8 cellular contexts compared by ENCODE assay signal in genomic region chr19:36791420-36792125, GRCh38. TPM values are rescaled to one million over a fixed set of nuclear protein-coding genes. Genes with fewer than 3 reads are reported as not detected.
DNase-seq lines count a peak whose midpoint lies in the region; ATAC-seq and TF ChIP-seq lines count a peak whose summit lies in the region.
"Not testable (repeated sequence)": the region's sequence is repeated elsewhere in the genome, so short reads cannot be mapped to it uniquely, and the experiment has no call there.

No MANE protein-coding gene starts in this region.

- not testable (repeated sequence) for H3K9me3 ChIP-seq in iPS-15b (ENCODE audit: control insufficient read depth, insufficient read depth, low read length); suprapubic skin
- peaks cover 3 to 13% of the 10 kb centered on the region in 2 donors for H3K9me3 ChIP-seq in neuronal stem cell (replicated peaks in 1 of 2; ENCODE audit: control insufficient read depth in 2 of 2, insufficient read depth in 1 of 2, low read depth in 1 of 2, low read length in 2 of 2)

- not testable (repeated sequence) for H3K36me3 ChIP-seq in iPS-15b (ENCODE audit: control insufficient read depth, insufficient read depth, low read length); neuronal stem cell (replicated peaks in 1 of 2; ENCODE audit: control insufficient read depth in 2 of 2, insufficient read depth in 2 of 2, low read length in 2 of 2); suprapubic skin

- H3K4me2 ChIP-seq in neuronal stem cell (ENCODE audit: insufficient read depth, low read length, poor library complexity, severe bottlenecking): peak overlapping the region; percentile 31

- not testable (repeated sequence) for H3K27ac Mint-ChIP-seq in activated B cell treated with CpG ODN at 0.5 μM for 24 hours

- peak overlapping the region; percentile 28 for H3K4me3 Mint-ChIP-seq in activated B cell treated with CpG ODN at 0.5 μM for 24 hours

- H3K27me3 Mint-ChIP-seq in activated B cell treated with CpG ODN at 0.5 μM for 24 hours: not testable (repeated sequence)

- H2AFZ ChIP-seq in neuronal stem cell (ENCODE audit: low read length): not testable (repeated sequence)

- H3K23ac ChIP-seq in neuronal stem cell (ENCODE audit: low read depth, low read length, poor library complexity): not testable (repeated sequence)

- H4K8ac ChIP-seq in neuronal stem cell (ENCODE audit: low read depth, low read length): not testable (repeated sequence)

- WGBS in neuronal stem cell (ENCODE audit: extremely low coverage in 2 of 2, insufficient read length in 2 of 2, insufficient replicate concordance in 1 of 2), 2 donors: no CpG with 5 or more reads among the region's 34 CpGs
- 8% methylated on average over 26 of the region's 34 CpGs for WGBS in suprapubic skin

- in situ Hi-C loops in astrocyte of the spinal cord (cut with HindIII; ENCODE audit: low sequenced_read_pairs): not testable (repeated sequence)

- peak overlapping the region; percentile 63 for H3K27ac ChIP-seq in neuronal stem cell (replicated peaks; ENCODE audit: low read length)
- not testable (repeated sequence) for H3K27ac ChIP-seq in suprapubic skin

- H3K27me3 ChIP-seq in iPS-15b (ENCODE audit: control insufficient read depth, insufficient read depth, low read length); neuronal stem cell (ENCODE audit: control insufficient read depth in 3 of 3, insufficient read depth in 3 of 3, low read depth in 1 of 3, low read length in 3 of 3); suprapubic skin: not testable (repeated sequence)

- H3K36me3 Mint-ChIP-seq in activated B cell treated with CpG ODN at 0.5 μM for 24 hours (ENCODE audit: low read depth): not testable (repeated sequence)

- H3K9me3 Mint-ChIP-seq in activated B cell treated with CpG ODN at 0.5 μM for 24 hours: peaks cover 24% of the 10 kb centered on the region

- H2BK12ac ChIP-seq in neuronal stem cell (ENCODE audit: low read length): not testable (repeated sequence)

- peak; percentile 64 for DNase-seq in DMS 273 (lab: John Stamatoyannopoulos, UW; ENCODE audit: unreplicated experiment)
- DNase-seq in NCI-H146 (lab: John Stamatoyannopoulos, UW): peak; percentile 40
- not testable (repeated sequence) for DNase-seq in activated B cell treated with CpG ODN at 0.5 μM for 24 hours; neuronal stem cell (ENCODE audit: low spot score); suprapubic skin (ENCODE audit: low spot score in 2 of 2)
- peak; percentile 11 for DNase-seq in astrocyte of the spinal cord (ENCODE audit: low read depth, low spot score)
- DNase-seq in fibroblast of gingiva (ENCODE audit: low read depth): peak; percentile 5

- not testable (repeated sequence) for H3K14ac ChIP-seq in neuronal stem cell (ENCODE audit: low read length)

- not testable (repeated sequence) for H2AK5ac ChIP-seq in neuronal stem cell (ENCODE audit: low read depth, low read length)

- not testable (repeated sequence) for H3K4me1 ChIP-seq in iPS-15b (ENCODE audit: control insufficient read depth, insufficient read depth, low read length); neuronal stem cell (ENCODE audit: control insufficient read depth in 2 of 2, insufficient read depth in 1 of 2, low read depth in 1 of 2, low read length in 2 of 2); suprapubic skin

- intact Hi-C loops in activated B cell treated with CpG ODN at 0.5 μM for 24 hours (cut with micrococcal nuclease): loop anchor here (10.0 kb wide), 1 partner anchor 187 kb away; the partner anchor contains the start of gene ZNF382

- H4K91ac ChIP-seq in neuronal stem cell (ENCODE audit: low read depth, low read length, poor library complexity): not testable (repeated sequence)

- TF ChIP-seq CTCF in activated B cell treated with CpG ODN at 0.5 μM for 24 hours (IDR thresholded peaks at IDR 0.05); astrocyte of the spinal cord (IDR thresholded peaks at IDR 0.05; ENCODE audit: low read depth, low read length); suprapubic skin (IDR thresholded peaks at IDR 0.05): not testable (repeated sequence)

- not testable (repeated sequence) for H2BK120ac ChIP-seq in neuronal stem cell (ENCODE audit: low read depth, low read length)

- not testable (repeated sequence) for H3K79me1 ChIP-seq in neuronal stem cell (ENCODE audit: low read depth, low read length)

- ATAC-seq in activated B cell treated with CpG ODN at 0.5 μM for 24 hours (ENCODE audit: low read depth): peak; percentile 85

- not testable (repeated sequence) for H2BK15ac ChIP-seq in neuronal stem cell (ENCODE audit: low read length)

- H3K4me3 ChIP-seq in astrocyte of the spinal cord (ENCODE audit: low read depth, low read length): peak overlapping the region; percentile 10
- peak overlapping the region; percentile 49 for H3K4me3 ChIP-seq in iPS-15b (ENCODE audit: low read depth, low read length)
- not testable (repeated sequence) for H3K4me3 ChIP-seq in neuronal stem cell (ENCODE audit: low read length in 2 of 2)
- peak overlapping the region; percentile 7 for H3K4me3 ChIP-seq in suprapubic skin

- peak overlapping the region; percentile 59 for H3K18ac ChIP-seq in neuronal stem cell (ENCODE audit: low read length)

- H3K9ac ChIP-seq in iPS-15b (ENCODE audit: low read depth, low read length): not testable (repeated sequence)
- peak overlapping the region; percentile 63 for H3K9ac ChIP-seq in neuronal stem cell (ENCODE audit: low read depth, low read length, poor library complexity)

- TF ChIP-seq EP300 in suprapubic skin (IDR thresholded peaks at IDR 0.05): not testable (repeated sequence)

- not testable (repeated sequence) for H2BK5ac ChIP-seq in neuronal stem cell (ENCODE audit: low read length)

- not testable (repeated sequence) for H3K4me1 Mint-ChIP-seq in activated B cell treated with CpG ODN at 0.5 μM for 24 hours

- TF ChIP-seq POLR2A in suprapubic skin (IDR thresholded peaks at IDR 0.05): not testable (repeated sequence)

- POLR2A ChIA-PET in activated B cell treated with CpG ODN at 0.5 μM for 24 hours (lab: Charles Lee): interaction anchor here (0.6 kb wide), 1 partner anchor 184 kb away, joined by 3 read pairs; no protein-coding TSS in a partner anchor

- CTCF ChIA-PET in activated B cell treated with CpG ODN at 0.5 μM for 24 hours (lab: Charles Lee): not testable (repeated sequence)

- H3K4ac ChIP-seq in neuronal stem cell (ENCODE audit: low read length): not testable (repeated sequence)

RNA-seq across cellular contexts. Expression of gene ZNF850, which starts 19.0 kb away (rescaled TPM):
- total RNA-seq in activated B cell treated with CpG ODN at 0.5 μM for 24 hours (5.8 and 7.9 TPM in 2 replicates), suprapubic skin (10 to 100 TPM in 1 of 4 donors, 1 to 10 TPM in 3; 1.5 to 10.7 (median 4.8) TPM)
- polyA plus RNA-seq in neuronal stem cell (2013, experiment 1 of 2): 6.3 TPM
- 6.9 TPM for polyA plus RNA-seq in neuronal stem cell (2013, experiment 2 of 2)

RNA-seq across cellular contexts. Expression of gene ZNF790, which starts 46.6 kb away (rescaled TPM):
- 10.3 and 11.5 TPM in 2 replicates for total RNA-seq in activated B cell treated with CpG ODN at 0.5 μM for 24 hours
- polyA plus RNA-seq in neuronal stem cell (2013, experiment 1 of 2): 4.1 TPM
- polyA plus RNA-seq in neuronal stem cell (2013, experiment 2 of 2): 4.6 TPM
- 1 to 10 TPM; 3.2 to 7.2 (median 3.8) TPM for total RNA-seq in suprapubic skin

RNA-seq across cellular contexts. Expression of gene ZNF345, which starts 59.1 kb away (rescaled TPM):
- total RNA-seq in activated B cell treated with CpG ODN at 0.5 μM for 24 hours (7.8 and 9.5 TPM in 2 replicates), suprapubic skin (10 to 100 TPM in 2 of 4 donors, 1 to 10 TPM in 2; 3.5 to 17.0 (median 9.1) TPM)
- polyA plus RNA-seq in neuronal stem cell (2013, experiment 1 of 2): 6.2 TPM
- 6.2 TPM for polyA plus RNA-seq in neuronal stem cell (2013, experiment 2 of 2)
